Comparison of ENCODE assay signal across 8 cellular contexts in the genomic region with DNA sequence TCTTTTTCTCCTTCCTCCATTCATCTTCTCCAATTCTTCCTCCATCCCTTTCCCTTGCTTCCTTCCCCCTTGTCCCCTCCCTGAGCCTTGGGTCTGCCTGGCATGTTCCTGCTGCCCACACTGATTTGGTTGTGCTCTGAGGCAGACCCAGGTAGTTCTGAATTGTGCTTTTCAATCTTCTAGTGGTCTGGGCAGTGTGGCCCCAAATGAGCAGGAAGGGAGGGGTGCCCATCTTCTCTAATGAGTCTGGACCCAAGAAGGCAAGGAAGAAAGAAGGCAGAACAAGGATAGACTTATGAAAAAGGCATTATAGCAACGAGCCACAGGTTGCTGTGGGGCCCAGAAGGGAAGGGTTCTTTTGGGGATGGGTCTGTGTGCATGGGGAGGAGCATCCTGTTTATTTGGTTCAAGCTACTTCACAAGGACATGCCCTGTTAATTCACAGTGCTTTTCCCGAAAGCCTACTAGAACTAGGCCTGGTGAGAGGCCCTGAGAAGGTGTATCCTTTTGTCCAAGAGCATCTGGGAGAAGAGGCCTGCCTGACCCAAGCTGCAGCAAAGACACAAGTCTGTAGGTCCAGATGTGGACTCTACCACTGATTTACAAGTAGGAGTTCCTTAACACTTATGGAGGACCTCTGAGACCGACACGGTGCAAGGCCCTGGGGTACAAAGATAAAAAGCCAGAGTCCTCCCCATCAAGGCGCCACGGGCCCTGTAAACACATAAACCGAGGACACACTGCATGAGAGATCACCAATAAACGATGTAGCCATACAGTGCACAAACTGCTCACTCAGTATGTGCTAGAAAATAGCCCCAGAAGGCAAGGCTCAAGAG. TPM values are rescaled to one million over a fixed set of nuclear protein-coding genes. Genes with fewer than 3 reads are reported as not detected.
DNase-seq lines count a peak whose midpoint lies in the region; ATAC-seq and TF ChIP-seq lines count a peak whose summit lies in the region.

No MANE protein-coding gene starts in this region.

- H3K27me3 Mint-ChIP-seq in naive B cell: no peaks in the 10 kb centered on the region

- H3K36me3 Mint-ChIP-seq in naive B cell: no peaks in the 10 kb centered on the region

- H3K4me3 Mint-ChIP-seq in naive B cell: peak overlapping the region; percentile 56 to 92 (median 80)

- ATAC-seq in naive B cell (ENCODE audit: low read depth in 2 of 2) (no peak), HG03521 (IDR thresholded peaks at IDR 0.05; ENCODE audit: unreplicated experiment) (no peak)

- peaks cover 33 to 48% (median 44%) of the 10 kb centered on the region in 3 donors for H3K4me1 Mint-ChIP-seq in naive B cell

- no peaks in the 10 kb centered on the region for H3K9me3 ChIP-seq in KOPT-K1 (ENCODE audit: insufficient read depth, low read length, poor library complexity, severe bottlenecking)

- H3K9me3 Mint-ChIP-seq in naive B cell: no peaks in the 10 kb centered on the region

- DNase-seq in AG09309 (ENCODE audit: low read depth) (no peak), naive B cell (no peak), NCI-H2081 (lab: John Stamatoyannopoulos, UW) (no peak), NCI-H2107 (lab: John Stamatoyannopoulos, UW) (no peak)
- DNase-seq in central memory CD4-positive, alpha-beta T cell: no peak

- H3K27ac ChIP-seq in KOPT-K1 (ENCODE audit: low read depth, low read length, poor library complexity, severe bottlenecking) (peak overlapping the region; percentile 78), cingulate gyrus (ENCODE audit: low read depth, low read length) (peak overlapping the region; percentile 88)

- H3K36me3 ChIP-seq in KOPT-K1 (ENCODE audit: insufficient read depth, low read length): no peaks in the 10 kb centered on the region

- no peak for TF ChIP-seq CTCF in AG09309 (IDR thresholded peaks at IDR 0.05; ENCODE audit: control insufficient read depth, insufficient read depth, low read depth, low read length, missing control alignments)

- H3K4me3 ChIP-seq in AG09309 (ENCODE audit: control insufficient read depth, low read depth, low read length): peak overlapping the region; percentile 56

- H3K27ac Mint-ChIP-seq in naive B cell: peak overlapping the region; percentile 69 to 96 (median 94)

RNA-seq across cellular contexts. Expression of gene SUSD6, which starts 1.2 kb away (rescaled TPM):
- 10 to 100 TPM; 16.1 to 22.8 (median 19.4) TPM for polyA plus RNA-seq in naive B cell (ENCODE audit: low read depth in 6 of 6)

RNA-seq across cellular contexts. Expression of gene CCDC177, which starts 35.6 kb away (rescaled TPM):
- polyA plus RNA-seq in naive B cell (ENCODE audit: low read depth in 6 of 6): not detected
